25 cellular contexts compared by ENCODE assay signal in the genomic region with DNA sequence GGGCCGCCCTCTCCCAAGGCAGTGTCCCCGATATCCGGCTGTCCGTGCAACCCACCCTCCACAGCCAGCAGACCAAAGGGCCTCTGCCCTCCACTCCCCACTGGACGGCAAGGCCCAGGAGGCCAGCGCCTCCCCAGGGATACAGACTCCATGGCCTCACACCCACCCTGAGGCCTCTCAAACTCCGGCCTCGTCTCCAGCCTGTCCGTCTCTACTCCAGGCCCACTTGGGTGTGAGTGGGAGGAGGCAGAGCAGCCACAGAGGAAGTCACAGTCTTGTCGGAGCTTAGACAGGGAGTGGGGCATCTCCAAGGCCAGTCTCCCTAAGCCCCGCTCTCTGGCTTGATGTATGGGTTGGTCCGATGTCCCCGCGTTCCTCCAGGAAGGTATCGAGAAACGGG.
"Had no signal": no experiment of that assay in that cellular context is flagged by ENCODE, and none has a peak within 500 bp of the region (broad histone marks: within the 10 kb centered on the region; RNA-seq: fewer than 3 reads in every experiment).

No MANE protein-coding gene starts in this region.

- H3K9me3 Mint-ChIP-seq: activated B cell treated with CpG ODN at 0.5 μM for 24 hours; activated CD4-positive, alpha-beta memory T cell treated with anti-CD3 and anti-CD28 coated beads, Interleukin-2, amount 10 ng/mL, durations not matched to agents 7 days and 5 days; activated naive CD4-positive, alpha-beta T cell treated with anti-CD3 and anti-CD28 coated beads for 36 hours; activated T-helper 17 cell treated with anti-CD3 and anti-CD28 coated beads, Interleukin-2, amount 50 U/mL, for 72 hours had no signal

- H3K4me1 ChIP-seq: adrenal gland, Peyer's patch, SJSA1 had no signal

- H3K9me3 ChIP-seq: adrenal gland, Peyer's patch, SJSA1 had no signal

- H3K27ac ChIP-seq: adrenal gland, KMS-11, Peyer's patch, RWPE1, SJSA1 had no signal

- DNase-seq: activated B cell treated with CpG ODN at 0.5 μM for 24 hours; activated CD4-positive, alpha-beta memory T cell treated with anti-CD3 and anti-CD28 coated beads, Interleukin-2, amount 10 ng/mL, durations not matched to agents 7 days and 5 days; activated CD4-positive, alpha-beta T cell treated with anti-CD3 and anti-CD28 coated beads for 36 hours; activated CD4-positive, alpha-beta T cell treated with anti-CD3 and anti-CD28 coated beads, Interleukin-2, amount 50 U/mL, for 1 hour; activated gamma-delta T cell; activated naive CD4-positive, alpha-beta T cell treated with anti-CD3 and anti-CD28 coated beads for 36 hours; activated T-cell treated with anti-CD3 and anti-CD28 coated beads for 4 hours; activated T-cell treated with anti-CD3 and anti-CD28 coated beads, Interleukin-2, amount 50 U/mL, for 48 hours; adrenal gland; anterior cingulate cortex; NCI-H1105; NCI-H1436 treated with DMSO at 0.1 percent for 48 hours; NCI-H187; NCI-H2081; NCI-H510A treated with DMSO at 0.1 percent for 48 hours; NCI-H69; Peyer's patch; SHP77; T-helper 17 cell; T-helper 9 cell had no signal

- H3K4me3 ChIP-seq: adrenal gland, Peyer's patch, SJSA1 had no signal

- H3K36me3 Mint-ChIP-seq: activated naive CD8-positive, alpha-beta T cell had no signal

- H3K4me1 Mint-ChIP-seq: activated B cell treated with CpG ODN at 0.5 μM for 24 hours; activated CD4-positive, alpha-beta memory T cell treated with anti-CD3 and anti-CD28 coated beads, Interleukin-2, amount 10 ng/mL, durations not matched to agents 7 days and 5 days; T-helper 17 cell had no signal

- H3K27me3 ChIP-seq: Peyer's patch, SJSA1 had no signal

- H3K36me3 ChIP-seq: adrenal gland, Peyer's patch, SJSA1 had no signal

- H3K27ac Mint-ChIP-seq: activated B cell treated with CpG ODN at 0.5 μM for 24 hours; activated CD4-positive, alpha-beta memory T cell treated with anti-CD3 and anti-CD28 coated beads, Interleukin-2, amount 10 ng/mL, durations not matched to agents 7 days and 5 days; activated CD4-positive, alpha-beta T cell treated with anti-CD3 and anti-CD28 coated beads for 36 hours; activated naive CD4-positive, alpha-beta T cell treated with anti-CD3 and anti-CD28 coated beads for 36 hours; activated naive CD8-positive, alpha-beta T cell; activated T-helper 17 cell treated with anti-CD3 and anti-CD28 coated beads, Interleukin-2, amount 50 U/mL, for 72 hours; T-helper 17 cell had no signal

- H3K4me3 Mint-ChIP-seq: activated B cell treated with CpG ODN at 0.5 μM for 24 hours; activated CD4-positive, alpha-beta memory T cell treated with anti-CD3 and anti-CD28 coated beads, Interleukin-2, amount 10 ng/mL, durations not matched to agents 7 days and 5 days; activated CD4-positive, alpha-beta T cell treated with anti-CD3 and anti-CD28 coated beads for 36 hours; activated naive CD4-positive, alpha-beta T cell treated with anti-CD3 and anti-CD28 coated beads for 36 hours; activated naive CD8-positive, alpha-beta T cell; activated T-helper 17 cell treated with anti-CD3 and anti-CD28 coated beads, Interleukin-2, amount 50 U/mL, for 72 hours; T-helper 17 cell had no signal
